In the genomic region with DNA sequence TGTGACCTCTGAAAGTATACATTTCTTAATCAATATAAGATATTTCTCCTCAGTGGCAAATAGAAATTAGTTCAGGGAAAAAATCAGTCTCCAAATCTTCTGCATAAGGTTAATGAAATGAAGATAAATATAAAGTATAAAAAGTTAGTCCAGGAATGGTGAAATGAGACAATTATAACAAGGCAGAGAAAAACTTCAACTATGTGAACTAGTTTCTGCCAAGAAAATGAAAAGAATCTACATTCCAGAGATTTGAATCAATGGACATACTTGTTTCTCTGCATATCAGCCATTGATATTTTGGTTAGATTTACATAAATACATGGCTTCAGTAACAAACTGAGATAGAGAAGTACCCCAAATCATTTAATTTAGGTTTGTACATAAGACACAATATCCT, we compare ENCODE assay signal across 27 cellular contexts.
DNase-seq lines count a peak whose midpoint lies in the region; ATAC-seq lines count a peak whose summit lies in the region.
"Had no signal": no experiment of that assay in that cellular context is flagged by ENCODE, and none has a peak within 500 bp of the region (broad histone marks: within the 10 kb centered on the region; RNA-seq: fewer than 3 reads in every experiment).

No MANE protein-coding gene starts in this region.

- no peaks in the 10 kb centered on the region for H3K9me3 ChIP-seq in T-helper 17 cell (ENCODE audit: control insufficient read depth, low read length, poor library complexity, severe bottlenecking)
- H3K9me3 ChIP-seq: left lung, prostate gland, upper lobe of left lung had no signal

- H3K36me3 Mint-ChIP-seq in T-helper 17 cell (ENCODE audit: low read depth) = peaks cover 5% of the 10 kb centered on the region
- H3K36me3 Mint-ChIP-seq in activated CD8-positive, alpha-beta memory T cell treated with anti-CD3 and anti-CD28 coated beads, Interleukin-2, amount 10 ng/mL, durations not matched to agents 7 days and 5 days = no peaks in the 10 kb centered on the region
- H3K36me3 Mint-ChIP-seq: stimulated activated memory B cell treated with anti-CD40 and anti-IgM and Interleukin-4, amounts not matched to agents 10 μg/mL and 1 μg/mL and 100 μg/mL, for 72 hours had no signal

- no peak overlapping the region for H3K27ac Mint-ChIP-seq in T-helper 17 cell
- no peak overlapping the region for H3K27ac Mint-ChIP-seq in activated CD8-positive, alpha-beta memory T cell treated with anti-CD3 and anti-CD28 coated beads, Interleukin-2, amount 10 ng/mL, durations not matched to agents 7 days and 5 days
- H3K27ac Mint-ChIP-seq: activated CD4-positive, alpha-beta T cell treated with anti-CD3 and anti-CD28 coated beads for 36 hours; activated CD8-positive, alpha-beta T cell treated with anti-CD3 and anti-CD28 coated beads, Interleukin-2, amount 10 ng/mL, durations not matched to agents 7 days and 5 days; brain; CD4-positive, alpha-beta memory T cell; stimulated activated memory B cell treated with anti-CD40 and anti-IgM and Interleukin-4, amounts not matched to agents 10 μg/mL and 1 μg/mL and 100 μg/mL, for 72 hours had no signal

- H3K4me1 Mint-ChIP-seq in T-helper 17 cell = peaks cover 14% of the 10 kb centered on the region
- H3K4me1 Mint-ChIP-seq in activated CD8-positive, alpha-beta memory T cell treated with anti-CD3 and anti-CD28 coated beads, Interleukin-2, amount 10 ng/mL, durations not matched to agents 7 days and 5 days = no peaks in the 10 kb centered on the region
- H3K4me1 Mint-ChIP-seq: activated CD4-positive, alpha-beta T cell treated with anti-CD3 and anti-CD28 coated beads for 36 hours; stimulated activated memory B cell treated with anti-CD40 and anti-IgM and Interleukin-4, amounts not matched to agents 10 μg/mL and 1 μg/mL and 100 μg/mL, for 72 hours had no signal

- ATAC-seq in T-helper 17 cell (no peak), HG03280 (IDR thresholded peaks at IDR 0.05; ENCODE audit: unreplicated experiment) (no peak), HG03520 (IDR thresholded peaks at IDR 0.05; ENCODE audit: unreplicated experiment) (no peak)
- ATAC-seq in activated CD8-positive, alpha-beta memory T cell treated with anti-CD3 and anti-CD28 coated beads, Interleukin-2, amount 10 ng/mL, durations not matched to agents 7 days and 5 days = no peak
- ATAC-seq: activated CD4-positive, alpha-beta T cell treated with anti-CD3 and anti-CD28 coated beads for 36 hours; activated CD8-positive, alpha-beta T cell treated with anti-CD3 and anti-CD28 coated beads, Interleukin-2, amount 10 ng/mL, durations not matched to agents 7 days and 5 days; left lung; sciatic nerve; stimulated activated memory B cell treated with anti-CD40 and anti-IgM and Interleukin-4, amounts not matched to agents 10 μg/mL and 1 μg/mL and 100 μg/mL, for 72 hours had no signal

- H3K4me3 Mint-ChIP-seq in T-helper 17 cell = no peak overlapping the region
- no peak overlapping the region for H3K4me3 Mint-ChIP-seq in activated CD8-positive, alpha-beta memory T cell treated with anti-CD3 and anti-CD28 coated beads, Interleukin-2, amount 10 ng/mL, durations not matched to agents 7 days and 5 days
- H3K4me3 Mint-ChIP-seq: activated CD4-positive, alpha-beta T cell treated with anti-CD3 and anti-CD28 coated beads for 36 hours; activated CD8-positive, alpha-beta T cell treated with anti-CD3 and anti-CD28 coated beads, Interleukin-2, amount 10 ng/mL, durations not matched to agents 7 days and 5 days; brain; CD4-positive, alpha-beta memory T cell; stimulated activated memory B cell treated with anti-CD40 and anti-IgM and Interleukin-4, amounts not matched to agents 10 μg/mL and 1 μg/mL and 100 μg/mL, for 72 hours had no signal

- DNase-seq in GM04503 (ENCODE audit: low read depth) (peak; percentile 38), astrocyte of the hippocampus (ENCODE audit: low read depth, low spot score) (peak; percentile 31), fibroblast of peridontal ligament (ENCODE audit: extremely low read depth) (peak; percentile 73), T-helper 17 cell (no peak)
- no peak for DNase-seq in activated CD8-positive, alpha-beta memory T cell treated with anti-CD3 and anti-CD28 coated beads, Interleukin-2, amount 10 ng/mL, durations not matched to agents 7 days and 5 days
- DNase-seq: activated CD4-positive, alpha-beta T cell treated with anti-CD3 and anti-CD28 coated beads for 36 hours; activated CD8-positive, alpha-beta T cell treated with anti-CD3 and anti-CD28 coated beads, Interleukin-2, amount 10 ng/mL, durations not matched to agents 7 days and 5 days; activated effector memory CD4-positive, alpha-beta T cell treated with anti-CD3 and anti-CD28 coated beads, Interleukin-2, amount 50 U/mL, for 16 hours; CD4-positive, alpha-beta memory T cell; DMS 273 treated with DMSO at 0.1 percent for 48 hours; effector memory CD4-positive, alpha-beta T cell; erythroblast; H7; Karpas-422; left lung; mesenchymal stem cell; MV-4-11; NCI-H1436 treated with DMSO at 0.1 percent for 48 hours; RPMI8226; stimulated activated CD4-positive, alpha-beta T cell treated with anti-CD3 and anti-CD28 coated beads, Interleukin-4, amount 100 ng/mL, for 4 hours; upper lobe of left lung had no signal

- no peaks in the 10 kb centered on the region for H3K27me3 Mint-ChIP-seq in T-helper 17 cell
- H3K27me3 Mint-ChIP-seq in activated CD8-positive, alpha-beta memory T cell treated with anti-CD3 and anti-CD28 coated beads, Interleukin-2, amount 10 ng/mL, durations not matched to agents 7 days and 5 days = no peaks in the 10 kb centered on the region
- H3K27me3 Mint-ChIP-seq: activated CD4-positive, alpha-beta T cell treated with anti-CD3 and anti-CD28 coated beads for 36 hours; brain; CD4-positive, alpha-beta memory T cell; stimulated activated memory B cell treated with anti-CD40 and anti-IgM and Interleukin-4, amounts not matched to agents 10 μg/mL and 1 μg/mL and 100 μg/mL, for 72 hours had no signal

- CTCF ChIA-PET in activated CD8-positive, alpha-beta memory T cell treated with anti-CD3 and anti-CD28 coated beads, Interleukin-2, amount 10 ng/mL, durations not matched to agents 7 days and 5 days (lab: Charles Lee) = no interaction called here

- no peaks in the 10 kb centered on the region for H3K9me3 Mint-ChIP-seq in activated CD8-positive, alpha-beta memory T cell treated with anti-CD3 and anti-CD28 coated beads, Interleukin-2, amount 10 ng/mL, durations not matched to agents 7 days and 5 days (ENCODE audit: low read depth)
- H3K9me3 Mint-ChIP-seq: brain; CD4-positive, alpha-beta memory T cell; stimulated activated memory B cell treated with anti-CD40 and anti-IgM and Interleukin-4, amounts not matched to agents 10 μg/mL and 1 μg/mL and 100 μg/mL, for 72 hours had no signal

Comparison
In these comparisons a context has a peak if more than half of its experiments do, and no peak if none do; other contexts are left out.
1. DNase-seq: peak in GM04503 (single experiment), astrocyte of the hippocampus (single experiment) and fibroblast of peridontal ligament (single experiment); none in T-helper 17 cell (0 of 3) and activated CD8-positive, alpha-beta memory T cell treated with anti-CD3 and anti-CD28 coated beads, Interleukin-2, amount 10 ng/mL, durations not matched to agents 7 days and 5 days (single experiment).